In genomic region chr15:33448151-33448550, GRCh38 we compare ENCODE assay signal across 27 cellular contexts.
"Had no signal": no experiment of that assay in that cellular context is flagged by ENCODE, and none has a peak within 500 bp of the region (broad histone marks: within the 10 kb centered on the region; RNA-seq: fewer than 3 reads in every experiment).

No MANE protein-coding gene starts in this region.

- H3K4me1 Mint-ChIP-seq: activated naive CD4-positive, alpha-beta T cell treated with anti-CD3 and anti-CD28 coated beads, Interleukin-2, amount 50 U/mL, for 24 hours; IgD-negative memory B cell had no signal

- H3K27ac Mint-ChIP-seq: activated CD8-positive, alpha-beta T cell treated with anti-CD3 and anti-CD28 coated beads for 36 hours; activated naive CD4-positive, alpha-beta T cell treated with anti-CD3 and anti-CD28 coated beads, Interleukin-2, amount 50 U/mL, for 24 hours; activated T-helper 1 cell treated with anti-CD3 and anti-CD28 coated beads, Interleukin-12 subunit alpha, Interleukin-12 subunit beta, Interleukin-2, Interleukin-4 antibody, amounts not matched to agents 30 ng/mL and 10 ng/mL and 1 ng/mL, durations not matched to agents 14 hours and 24 hours and 36 hours; IgD-negative memory B cell; T-helper 1 cell treated with Interleukin-12 subunit alpha and Interleukin-12 subunit beta and Interleukin-4 antibody, amounts not matched to agents 30 μg/mL and 1 μg/mL, for 36 hours had no signal

- H3K36me3 Mint-ChIP-seq: activated naive CD4-positive, alpha-beta T cell treated with anti-CD3 and anti-CD28 coated beads, Interleukin-2, amount 50 U/mL, for 24 hours; IgD-negative memory B cell had no signal

- DNase-seq: activated CD4-positive, alpha-beta T cell treated with anti-CD3 and anti-CD28 coated beads for 4 hours; activated CD8-positive, alpha-beta memory T cell treated with anti-CD3 and anti-CD28 coated beads, Interleukin-2, amount 50 U/mL, for 48 hours; activated CD8-positive, alpha-beta T cell treated with anti-CD3 and anti-CD28 coated beads for 36 hours; activated effector memory CD4-positive, alpha-beta T cell treated with Interleukin-2 at 50 U/mL for 16 hours; activated naive CD4-positive, alpha-beta T cell; activated T-cell treated with anti-CD3 and anti-CD28 coated beads, Interleukin-2, amount 50 U/mL, for 1 hour; aorta; caudate nucleus; KG1; NCI-H1092; NCI-H2029 treated with DMSO at 0.1 percent for 48 hours; NCI-H446; NCI-H82; NK-92 treated with Interleukin-12 subunit alpha and Interleukin-12 subunit beta, amount 100 ng/mL, for 24 hours; OCI-M1; Peyer's patch; Right ventricle myocardium superior; SW 1271 had no signal

- ATAC-seq: activated CD4-positive, CD25-positive, alpha-beta regulatory T cell treated with anti-CD3 and anti-CD28 coated beads, Interleukin-2, amount 50 U/mL, for 24 hours; activated CD8-positive, alpha-beta T cell treated with anti-CD3 and anti-CD28 coated beads for 36 hours; SK-N-SH treated with all-trans-retinoic acid at 6 μM for 48 hours had no signal

- H3K9me3 Mint-ChIP-seq: activated CD8-positive, alpha-beta T cell treated with anti-CD3 and anti-CD28 coated beads for 36 hours; activated naive CD4-positive, alpha-beta T cell treated with anti-CD3 and anti-CD28 coated beads, Interleukin-2, amount 50 U/mL, for 24 hours; activated T-helper 1 cell treated with anti-CD3 and anti-CD28 coated beads, Interleukin-12 subunit alpha, Interleukin-12 subunit beta, Interleukin-2, Interleukin-4 antibody, amounts not matched to agents 30 ng/mL and 10 ng/mL and 1 ng/mL, durations not matched to agents 14 hours and 24 hours and 36 hours; T-helper 1 cell treated with Interleukin-12 subunit alpha and Interleukin-12 subunit beta and Interleukin-4 antibody, amounts not matched to agents 30 μg/mL and 1 μg/mL, for 36 hours had no signal

- H3K27ac ChIP-seq: breast epithelium, Peyer's patch, RWPE1, SJSA1 had no signal

- H3K4me3 Mint-ChIP-seq: activated CD8-positive, alpha-beta T cell treated with anti-CD3 and anti-CD28 coated beads for 36 hours; activated naive CD4-positive, alpha-beta T cell treated with anti-CD3 and anti-CD28 coated beads, Interleukin-2, amount 50 U/mL, for 24 hours; activated T-helper 1 cell treated with anti-CD3 and anti-CD28 coated beads, Interleukin-12 subunit alpha, Interleukin-12 subunit beta, Interleukin-2, Interleukin-4 antibody, amounts not matched to agents 30 ng/mL and 10 ng/mL and 1 ng/mL, durations not matched to agents 14 hours and 24 hours and 36 hours; T-helper 1 cell treated with Interleukin-12 subunit alpha and Interleukin-12 subunit beta and Interleukin-4 antibody, amounts not matched to agents 30 μg/mL and 1 μg/mL, for 36 hours had no signal
